Comparison of ENCODE assay signal across 1 cellular context in genomic region chr6:25962368-25963127, GRCh38.
TF ChIP-seq lines count a peak whose summit lies in the region.

TRIM38 (plus strand) TSS chr6:25962802; CDS start chr6:25966523, 3,721 bp downstream.

TF ChIP-seq in HEK293, 187 proteins besides CTCF, POLR2A, EP300 and RAD21 (continued from another document):
- no peak for TF ChIP-seq ZNF37A (tag by site-specific recombination; IDR thresholded peaks at IDR 0.05)
- no peak for TF ChIP-seq ZNF837 (tag by site-specific recombination; IDR thresholded peaks at IDR 0.05)
- peak; percentile 53 for TF ChIP-seq SP2 (tag by site-specific recombination; IDR thresholded peaks at IDR 0.05)
- 0 out of 2 replicates have a peak, but pooled peaks have one; percentile 34 for TF ChIP-seq ZXDB (tag by site-specific recombination; IDR thresholded peaks at IDR 0.05)
- TF ChIP-seq PRDM1 (tag by site-specific recombination; IDR thresholded peaks at IDR 0.05), result peak; percentile 60; the same call in 1 of the 2 replicates
- no peak for TF ChIP-seq ZNF140 (tag by site-specific recombination; IDR thresholded peaks at IDR 0.05)
- no peak for TF ChIP-seq ZNF830 (tag by site-specific recombination; IDR thresholded peaks at IDR 0.05; ENCODE audit: low read depth)
- TF ChIP-seq ZNF391 (tag by site-specific recombination; IDR thresholded peaks at IDR 0.05; ENCODE audit: borderline replicate concordance, low read depth), result no peak
- TF ChIP-seq MYNN (tag by site-specific recombination; IDR thresholded peaks at IDR 0.05; ENCODE audit: borderline replicate concordance), result no peak
- TF ChIP-seq ZNF521 (tag by site-specific recombination; IDR thresholded peaks at IDR 0.05), result no peak
- peak; percentile 81 for TF ChIP-seq TRIM28 (IDR thresholded peaks at IDR 0.05; ENCODE audit: borderline replicate concordance, low read length)
- no peak for TF ChIP-seq ZNF311 (tag by site-specific recombination; IDR thresholded peaks at IDR 0.05; ENCODE audit: borderline replicate concordance)
- no peak for TF ChIP-seq REST (tag by site-specific recombination; IDR thresholded peaks at IDR 0.05)
- TF ChIP-seq ZNF239 (tag by site-specific recombination; IDR thresholded peaks at IDR 0.05), result no peak
- 0 out of 2 replicates have a peak, but pooled peaks have one; percentile 9 for TF ChIP-seq ZBTB11 (tag by site-specific recombination; conservative IDR thresholded peaks at IDR 0.05; ENCODE audit: low read depth)
- peak; percentile 76 for TF ChIP-seq ZNF394 (tag by site-specific recombination; IDR thresholded peaks at IDR 0.05; ENCODE audit: borderline replicate concordance)
- TF ChIP-seq ZNF626 (tag by site-specific recombination; IDR thresholded peaks at IDR 0.05), result no peak
- peak; percentile 89 for TF ChIP-seq ZNF629 (tag by site-specific recombination; IDR thresholded peaks at IDR 0.05)
- no peak for TF ChIP-seq ZNF76 (tag by site-specific recombination; IDR thresholded peaks at IDR 0.05; ENCODE audit: borderline replicate concordance, low read depth)
- TF ChIP-seq ZNF610 (tag by site-specific recombination; IDR thresholded peaks at IDR 0.05; ENCODE audit: borderline replicate concordance), result no peak
- TF ChIP-seq ZNF510 (tag by site-specific recombination; IDR thresholded peaks at IDR 0.05; ENCODE audit: insufficient replicate concordance), result no peak
- no peak for TF ChIP-seq KLF8 (tag by site-specific recombination; IDR thresholded peaks at IDR 0.05)
- TF ChIP-seq ATF2 (tag by site-specific recombination; IDR thresholded peaks at IDR 0.05; ENCODE audit: low read depth), result peak; percentile 32; the same call in 1 of the 2 replicates
- no peak for TF ChIP-seq ZNF350 (tag by site-specific recombination; IDR thresholded peaks at IDR 0.05)
- TF ChIP-seq ZNF692 (tag by site-specific recombination; IDR thresholded peaks at IDR 0.05), result no peak; the same call in 1 of the 2 replicates
- TF ChIP-seq SCRT1 (tag by site-specific recombination; IDR thresholded peaks at IDR 0.05; ENCODE audit: borderline replicate concordance), result no peak
- TF ChIP-seq ZNF704 (tag by site-specific recombination; IDR thresholded peaks at IDR 0.05), result no peak
- no peak for TF ChIP-seq ZNF146 (tag by site-specific recombination; IDR thresholded peaks at IDR 0.05)
- TF ChIP-seq ZNF624 (tag by site-specific recombination; IDR thresholded peaks at IDR 0.05), result no peak
- no peak for TF ChIP-seq AEBP2 (tag by site-specific recombination; IDR thresholded peaks at IDR 0.05; ENCODE audit: borderline replicate concordance)
- TF ChIP-seq ZNF26 (tag by site-specific recombination; IDR thresholded peaks at IDR 0.05), result no peak
- TF ChIP-seq ZNF132 (tag by site-specific recombination; IDR thresholded peaks at IDR 0.05; ENCODE audit: borderline replicate concordance), result no peak
- TF ChIP-seq PATZ1 (tag by site-specific recombination; IDR thresholded peaks at IDR 0.05), result 0 out of 2 replicates have a peak, but pooled peaks have one; percentile 11
TF ChIP-seq in HEK293: peak in this region for 38.
